ENCODE assay signal across 11 cellular contexts in genomic region chr6:2309138-2309537, GRCh38.
"Had no signal": no experiment of that assay in that cellular context is flagged by ENCODE, and none has a peak within 500 bp of the region (broad histone marks: within the 10 kb centered on the region; RNA-seq: fewer than 3 reads in every experiment).

No MANE protein-coding gene starts in this region.

- DNase-seq: GOT3, H7, H9, HCEC 1CT, HFFc6 had no signal

- FAIRE-seq: H1, H54 had no signal

- ATAC-seq: GM23338, HCT116 had no signal

- H3K27ac ChIP-seq: GM23248 had no signal

- H3K4me3 ChIP-seq: GM23248, GM23338, HAP-1 had no signal

- H3K36me3 ChIP-seq: HAP-1 had no signal

- H3K4me1 ChIP-seq: HAP-1 had no signal

- H3K9me3 ChIP-seq: HAP-1 had no signal
